In the genomic region with DNA sequence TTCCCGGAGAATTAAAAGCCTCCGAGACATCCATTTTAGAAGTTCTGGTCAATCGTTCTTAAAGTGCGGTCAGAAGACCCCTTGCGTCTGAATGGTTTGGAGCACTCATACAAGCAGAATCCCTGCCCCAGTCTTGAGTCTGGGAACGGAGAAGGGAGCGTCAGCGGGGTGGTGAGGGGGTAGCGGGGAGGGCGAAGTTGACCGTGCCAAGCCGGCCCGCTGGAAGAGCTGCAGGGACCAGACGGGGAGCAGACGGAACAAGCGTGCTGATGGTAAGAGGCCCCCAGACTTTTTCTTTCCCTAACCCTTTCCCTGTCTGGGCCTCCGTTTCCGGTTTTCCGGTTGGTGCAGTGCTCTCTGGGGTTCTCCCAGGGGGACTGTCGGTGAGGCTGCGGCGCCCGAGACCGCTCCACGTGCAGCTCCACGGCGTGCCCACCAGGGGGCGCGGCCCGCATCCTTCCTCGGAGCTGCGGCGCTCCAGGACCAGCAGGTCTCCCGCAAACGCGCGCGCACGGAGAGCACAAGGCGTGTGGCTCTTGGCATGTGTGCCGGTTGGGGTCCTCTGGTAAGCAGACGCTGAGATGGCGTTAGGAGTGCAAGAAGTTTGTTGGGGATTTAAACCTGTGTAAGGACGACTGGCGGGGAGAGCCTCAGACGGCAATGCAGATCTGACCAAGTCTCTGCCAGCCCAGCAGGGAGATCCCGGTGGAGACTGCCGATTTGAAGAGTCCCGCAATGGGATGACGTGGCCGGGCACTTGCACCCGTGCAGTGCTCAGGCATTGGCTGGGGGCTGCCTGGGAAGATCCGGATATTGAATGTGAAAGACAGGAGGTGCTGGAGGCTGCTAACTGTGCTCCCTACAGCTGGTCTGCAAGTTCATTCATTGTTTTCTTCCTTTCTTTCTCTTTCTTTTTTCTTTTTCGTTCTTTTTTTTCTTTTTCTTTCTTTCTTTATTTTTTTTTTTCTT, we compare ENCODE assay signal across 8 cellular contexts. TPM values are rescaled to one million over a fixed set of nuclear protein-coding genes. Genes with fewer than 3 reads are reported as not detected.
DNase-seq lines count a peak whose midpoint lies in the region; ATAC-seq and TF ChIP-seq lines count a peak whose summit lies in the region.

No MANE protein-coding gene starts in this region.

- peaks cover 21% of the 10 kb centered on the region for H3K4me1 Mint-ChIP-seq in activated naive CD8-positive, alpha-beta T cell treated with anti-CD3 and anti-CD28 coated beads, Interleukin-2, amount 50 U/mL, for 24 hours

- no peak for TF ChIP-seq POLR2A in upper lobe of left lung (IDR thresholded peaks at IDR 0.05)

- TF ChIP-seq EP300 in upper lobe of left lung (IDR thresholded peaks at IDR 0.05) = no peak

- H3K4me1 ChIP-seq in ACC112 (ENCODE audit: control insufficient read depth, insufficient read depth, low read length, unreplicated experiment) (no peaks in the 10 kb centered on the region), upper lobe of left lung (peaks cover 9 to 20% (median 13%) of the 10 kb centered on the region in 4 donors)

- intact Hi-C loops in left cardiac atrium (cut with DNase I) = loop anchor here (2.0 to 10.0 kb wide), 5 partner anchors 113 to 315 kb away; a partner anchor contains a TSS
- intact Hi-C loops in posterior cingulate gyrus (cut with DNase I) = loop anchor here (1.0 to 2.0 kb wide), 2 partner anchors 115 to 365 kb away; no protein-coding TSS in a partner anchor

- H3K36me3 ChIP-seq in ACC112 (ENCODE audit: insufficient read depth, low read length) (no peaks in the 10 kb centered on the region), upper lobe of left lung (no peaks in the 10 kb centered on the region)

- H3K27me3 ChIP-seq in ACC112 (ENCODE audit: insufficient read depth, low read length) (no peaks in the 10 kb centered on the region), upper lobe of left lung (no peaks in the 10 kb centered on the region)

- H3K27ac ChIP-seq in ACC112 (ENCODE audit: low read depth, low read length) (no peak overlapping the region), upper lobe of left lung (peak overlapping the region in 1 of 4 donors; percentile 23)

- peaks cover 59% of the 10 kb centered on the region for H3K27me3 Mint-ChIP-seq in activated naive CD8-positive, alpha-beta T cell treated with anti-CD3 and anti-CD28 coated beads, Interleukin-2, amount 50 U/mL, for 24 hours

- H3K4me3 Mint-ChIP-seq in activated naive CD8-positive, alpha-beta T cell treated with anti-CD3 and anti-CD28 coated beads, Interleukin-2, amount 50 U/mL, for 24 hours = peak overlapping the region; percentile 78

- peak overlapping the region; percentile 81 for H2AFZ ChIP-seq in ACC112 (ENCODE audit: low read length, unreplicated experiment)

- peak; percentile 52 for ATAC-seq in GM18867 (IDR thresholded peaks at IDR 0.05; ENCODE audit: unreplicated experiment)
- ATAC-seq in activated naive CD8-positive, alpha-beta T cell treated with anti-CD3 and anti-CD28 coated beads, Interleukin-2, amount 50 U/mL, for 24 hours = peak; percentile 70
- peak; percentile 95 for ATAC-seq in left cardiac atrium
- ATAC-seq in upper lobe of left lung (ENCODE audit: low FRiP score in 2 of 2) = peak; percentile 90 to 96

- DNase-seq in M059J (ENCODE audit: low read depth) = peak; percentile 76
- peak; percentile 56 to 84 for DNase-seq in SW 1271 (lab: John Stamatoyannopoulos, UW)
- peak; percentile 80 for DNase-seq in activated naive CD8-positive, alpha-beta T cell treated with anti-CD3 and anti-CD28 coated beads, Interleukin-2, amount 50 U/mL, for 24 hours
- DNase-seq in left cardiac atrium = peak; percentile 83
- DNase-seq in posterior cingulate gyrus = peak; percentile 68 to 98 (median 85)
- peak; percentile 86 to 96 for DNase-seq in upper lobe of left lung

- no peaks in the 10 kb centered on the region for H3K36me3 Mint-ChIP-seq in activated naive CD8-positive, alpha-beta T cell treated with anti-CD3 and anti-CD28 coated beads, Interleukin-2, amount 50 U/mL, for 24 hours (ENCODE audit: low read depth)

- H3K4me3 ChIP-seq in ACC112 (ENCODE audit: low read depth, low read length) (peak overlapping the region; percentile 80), upper lobe of left lung (peak overlapping the region in 3 of 4 donors; percentile 34 to 47 (median 47))

- H3K9me3 ChIP-seq in upper lobe of left lung = no peaks in the 10 kb centered on the region

- peak; percentile 97 to 98 (median 98) for TF ChIP-seq CTCF in upper lobe of left lung (IDR thresholded peaks at IDR 0.05)

- no peaks in the 10 kb centered on the region for H3K79me2 ChIP-seq in ACC112 (ENCODE audit: control insufficient read depth, insufficient read depth, low read length, unreplicated experiment)

- 4 to 6% methylated on average over 36 to 37 of the region's 54 CpGs for WGBS in upper lobe of left lung, 2 donors

- H3K27ac Mint-ChIP-seq in activated naive CD8-positive, alpha-beta T cell treated with anti-CD3 and anti-CD28 coated beads, Interleukin-2, amount 50 U/mL, for 24 hours = no peak overlapping the region

- H3K9me3 Mint-ChIP-seq in activated naive CD8-positive, alpha-beta T cell treated with anti-CD3 and anti-CD28 coated beads, Interleukin-2, amount 50 U/mL, for 24 hours = no peaks in the 10 kb centered on the region

RNA-seq across cellular contexts. Expression of a gene that starts 19.2 kb away (rescaled TPM):
- 6.7 and 10.5 TPM in 2 replicates for total RNA-seq in M059J (2014; rRNA removed; shearing (Covaris generic))
- total RNA-seq in left cardiac atrium (1 to 10 TPM; 8.5 to 8.9 TPM), upper lobe of left lung (1 to 10 TPM in 5 of 6 donors, under 1 TPM in 1; 0.79 to 9.0 (median 2.0) TPM)
